Comparison of ENCODE assay signal across 11 cellular contexts in genomic region chr20:2314759-2315439, GRCh38. TPM values are rescaled to one million over a fixed set of nuclear protein-coding genes. Genes with fewer than 3 reads are reported as not detected.
DNase-seq lines count a peak whose midpoint lies in the region; ATAC-seq and TF ChIP-seq lines count a peak whose summit lies in the region.
"Had no signal": no experiment of that assay in that cellular context is flagged by ENCODE, and none has a peak within 500 bp of the region (broad histone marks: within the 10 kb centered on the region; RNA-seq: fewer than 3 reads in every experiment).

No MANE protein-coding gene starts in this region.

- CTCF ChIA-PET in HEK293 (lab: Yijun Ruan, JAX): interaction anchor here (1.2 kb wide), 1 partner anchor 35 kb away, joined by 3 read pairs; no protein-coding TSS in a partner anchor

- no peak overlapping the region for H3K4me3 ChIP-seq in HEK293 (ENCODE audit: low read depth, low read length)
- H3K4me3 ChIP-seq in skeletal muscle satellite cell (ENCODE audit: low read length): no peak overlapping the region
- H3K4me3 ChIP-seq in dorsolateral prefrontal cortex: no peak overlapping the region
- H3K4me3 ChIP-seq: ascending aorta, testis had no signal

- POLR2A ChIA-PET in HEK293 (lab: Yijun Ruan, JAX): interaction anchor here (1.1 kb wide), 1 partner anchor 156 kb away, joined by 3 read pairs; the partner anchor contains the start of gene SNRPB

- H3K36me3 ChIP-seq in HEK293 (ENCODE audit: control insufficient read depth in 2 of 2, insufficient read depth in 1 of 2, low read length in 2 of 2) (no peaks in the 10 kb centered on the region), skeletal muscle satellite cell (ENCODE audit: insufficient read depth, low read length) (no peaks in the 10 kb centered on the region)
- H3K36me3 ChIP-seq: ascending aorta had no signal

- peaks cover 14% of the 10 kb centered on the region for H3K27me3 ChIP-seq in skeletal muscle satellite cell (ENCODE audit: control insufficient read depth, insufficient read depth, low read length)
- H3K27me3 ChIP-seq in dorsolateral prefrontal cortex: peaks cover 0 to 3% (median 0%) of the 10 kb centered on the region in 45 donors
- H3K27me3 ChIP-seq: ascending aorta, testis had no signal

- DNase-seq in NOMO-1 treated with DMSO at 0.1 percent for 48 hours (lab: John Stamatoyannopoulos, UW; ENCODE audit: unreplicated experiment) (peak; percentile 85), fibroblast of gingiva (ENCODE audit: low read depth) (peak; percentile 67), activated gamma-delta T cell (lab: John Stamatoyannopoulos, UW) (no peak), dorsolateral prefrontal cortex (no peak), NCI-H524 treated with DMSO at 0.1 percent for 48 hours (lab: John Stamatoyannopoulos, UW) (no peak)
- DNase-seq: testis had no signal

- H3K4me2 ChIP-seq in skeletal muscle satellite cell (ENCODE audit: low read length): peak overlapping the region; percentile 37

- no peaks in the 10 kb centered on the region for H3K9me3 ChIP-seq in HEK293 (ENCODE audit: control insufficient read depth, insufficient read depth, low read depth, low read length)
- no peaks in the 10 kb centered on the region for H3K9me3 ChIP-seq in skeletal muscle satellite cell (replicated peaks; ENCODE audit: low read length)
- H3K9me3 ChIP-seq: ascending aorta, testis had no signal

- intact Hi-C loops in dorsolateral prefrontal cortex (cut with DNase I): no loop called here

- no peak for TF ChIP-seq CTCF in HEK293 (tag by site-specific recombination; IDR thresholded peaks at IDR 0.05)
- no peak for TF ChIP-seq CTCF in dorsolateral prefrontal cortex (IDR thresholded peaks at IDR 0.05 in 54 of 56, conservative IDR thresholded peaks at IDR 0.05 in 2 of 56; ENCODE audit: low read depth in 1 of 56, partially characterized antibody in 56 of 56)

- ATAC-seq in GM18520 (IDR thresholded peaks at IDR 0.05; ENCODE audit: unreplicated experiment): no peak
- ATAC-seq: naive thymus-derived CD8-positive, alpha-beta T cell had no signal

- H3K9ac ChIP-seq in skeletal muscle satellite cell (ENCODE audit: low read depth, low read length): no peak overlapping the region

- H3K27ac ChIP-seq in HEK293 (ENCODE audit: extremely low read depth, low read depth, low read length) (no peak overlapping the region), dorsolateral prefrontal cortex (no peak overlapping the region)
- H3K27ac ChIP-seq: ascending aorta, testis had no signal

- H3K4me1 ChIP-seq in HEK293 (ENCODE audit: control insufficient read depth, insufficient read depth, low read length) (no peaks in the 10 kb centered on the region), skeletal muscle satellite cell (ENCODE audit: control insufficient read depth, insufficient read depth, low read length) (peaks cover 19% of the 10 kb centered on the region)
- H3K4me1 ChIP-seq: ascending aorta, testis had no signal

TF ChIP-seq in HEK293, 187 proteins besides CTCF, POLR2A, EP300 and RAD21:
- 0 out of 2 replicates have a peak, but pooled peaks have one; percentile 23 for TF ChIP-seq ZNF629 (tag by site-specific recombination; IDR thresholded peaks at IDR 0.05)
- no peak for TF ChIP-seq ZNF555 (tag by site-specific recombination; conservative IDR thresholded peaks at IDR 0.05)
- 0 out of 2 replicates have a peak, but pooled peaks have one; percentile 56 for TF ChIP-seq ZSCAN16 (tag by site-specific recombination; IDR thresholded peaks at IDR 0.05)
- TF ChIP-seq RBAK (tag by site-specific recombination; IDR thresholded peaks at IDR 0.05): no peak
- no peak for TF ChIP-seq ZNF843 (tag by site-specific recombination; IDR thresholded peaks at IDR 0.05)
- peak; percentile 94 for TF ChIP-seq TCF7L2 (IDR thresholded peaks at IDR 0.05; ENCODE audit: borderline replicate concordance, low read depth, low read length)
- TF ChIP-seq KLF17 (tag by site-specific recombination; IDR thresholded peaks at IDR 0.05): peak; percentile 86
- peak; percentile 74 for TF ChIP-seq PRDM10 (tag by site-specific recombination; IDR thresholded peaks at IDR 0.05)
- TF ChIP-seq ZNF530 (tag by site-specific recombination; IDR thresholded peaks at IDR 0.05; ENCODE audit: low read depth): no peak
- peak; percentile 86 for TF ChIP-seq GLIS1 (tag by site-specific recombination; IDR thresholded peaks at IDR 0.05)
- TF ChIP-seq ZNF394 (tag by site-specific recombination; IDR thresholded peaks at IDR 0.05; ENCODE audit: borderline replicate concordance): peak; percentile 23; the same call in 1 of the 2 replicates
- TF ChIP-seq FEZF1 (tag by site-specific recombination; IDR thresholded peaks at IDR 0.05): peak; percentile 70
- TF ChIP-seq SP7 (tag by site-specific recombination; IDR thresholded peaks at IDR 0.05): peak; percentile 97
- TF ChIP-seq GLIS2 (tag by site-specific recombination; IDR thresholded peaks at IDR 0.05): peak; percentile 49; the same call in 1 of the 2 replicates
- no peak for TF ChIP-seq BCL11A (tag by site-specific recombination; IDR thresholded peaks at IDR 0.05; ENCODE audit: low read depth)
- TF ChIP-seq SP2 (tag by site-specific recombination; IDR thresholded peaks at IDR 0.05): peak; percentile 23
- TF ChIP-seq ZIC2 (tag by site-specific recombination; IDR thresholded peaks at IDR 0.05): peak; percentile 81
TF ChIP-seq in HEK293: peak in this region for 12.

RNA-seq across cellular contexts. Expression of gene TGM3, which starts 19.1 kb away (rescaled TPM):
- total RNA-seq in skeletal muscle satellite cell (2012; rRNA removed): not detected in 2 replicates
- 1 to 10 TPM in 9 of 120 experiments, under 1 TPM in 64, not detected in 47; 0.14 to 2.7 (median 0.36) TPM for total RNA-seq in dorsolateral prefrontal cortex
- total RNA-seq: ascending aorta; naive thymus-derived CD8-positive, alpha-beta T cell had no signal

Comparison
In these comparisons a context has a peak if more than half of its experiments do, and no peak if none do; other contexts are left out.
1. DNase-seq: peak in NOMO-1 treated with DMSO at 0.1 percent for 48 hours (single experiment) and fibroblast of gingiva (single experiment); none in activated gamma-delta T cell (single experiment), dorsolateral prefrontal cortex (0 of 10) and NCI-H524 treated with DMSO at 0.1 percent for 48 hours (single experiment).